19 cellular contexts compared by ENCODE assay signal in the genomic region with DNA sequence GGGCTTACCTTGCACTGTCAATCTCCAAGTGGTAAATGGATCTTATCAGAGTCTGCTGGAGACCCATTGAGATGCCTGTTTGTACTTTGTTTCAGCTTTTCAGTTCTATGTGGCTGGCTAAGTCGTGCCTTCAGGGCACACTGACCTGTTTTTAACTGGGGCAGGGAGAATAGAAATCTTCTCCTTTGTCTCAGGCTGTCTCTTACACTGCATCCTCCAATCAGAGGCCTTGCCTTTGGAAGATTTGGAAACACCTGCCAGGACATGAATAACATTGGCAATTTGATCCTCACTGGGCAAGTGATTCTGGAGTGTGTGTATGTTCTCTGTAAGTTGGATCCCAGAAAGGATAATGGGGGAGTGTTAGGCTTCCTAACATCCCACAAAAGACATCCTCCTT.
"Had no signal": no experiment of that assay in that cellular context is flagged by ENCODE, and none has a peak within 500 bp of the region (broad histone marks: within the 10 kb centered on the region; RNA-seq: fewer than 3 reads in every experiment).

No MANE protein-coding gene starts in this region.

- H3K27ac Mint-ChIP-seq: activated B cell treated with CpG ODN at 0.5 μM for 24 hours; activated T-helper 2 cell treated with anti-CD3 and anti-CD28 coated beads, Interferon-gamma antibody, Interleukin-2, Interleukin-4, amounts not matched to agents 10 μg/mL and 5 μg/mL and 100 μg/mL, durations not matched to agents 14 hours and 24 hours and 36 hours; natural killer cell had no signal

- H3K4me1 Mint-ChIP-seq: activated B cell treated with CpG ODN at 0.5 μM for 24 hours had no signal

- H3K4me3 Mint-ChIP-seq: activated B cell treated with CpG ODN at 0.5 μM for 24 hours, natural killer cell had no signal

- H3K36me3 ChIP-seq: adrenal gland, colonic mucosa, esophagus squamous epithelium, right atrium auricular region, tibial artery, vagina had no signal

- H3K9me3 Mint-ChIP-seq: activated B cell treated with CpG ODN at 0.5 μM for 24 hours; activated T-helper 2 cell treated with anti-CD3 and anti-CD28 coated beads, Interferon-gamma antibody, Interleukin-2, Interleukin-4, amounts not matched to agents 10 μg/mL and 5 μg/mL and 100 μg/mL, durations not matched to agents 14 hours and 24 hours and 36 hours; natural killer cell had no signal

- DNase-seq: activated B cell treated with CpG ODN at 0.5 μM for 24 hours; activated CD4-positive, alpha-beta T cell treated with anti-CD3 and anti-CD28 coated beads, Interleukin-2, amount 50 U/mL, for 1 hour; activated naive CD4-positive, alpha-beta T cell treated with anti-CD3 and anti-CD28 coated beads, Interleukin-2, amount 50 U/mL, for 16 hours; adrenal gland; caudate nucleus; colonic mucosa; esophagus squamous epithelium; foreskin fibroblast; glutamatergic neuron; left colon; mucosa of descending colon; natural killer cell; nucleus accumbens; stimulated activated CD4-positive, alpha-beta T cell treated with anti-CD3 and anti-CD28 coated beads, Interleukin-4, amount 100 ng/mL, for 4 hours; tibial artery had no signal

- H3K36me3 Mint-ChIP-seq: natural killer cell had no signal

- H3K9me3 ChIP-seq: adrenal gland, colonic mucosa, esophagus squamous epithelium, mucosa of descending colon, right atrium auricular region, tibial artery, vagina had no signal

- H3K4me3 ChIP-seq: adrenal gland, colonic mucosa, esophagus squamous epithelium, mucosa of descending colon, right atrium auricular region, skin epidermis, tibial artery, vagina had no signal

- H3K4me1 ChIP-seq: adrenal gland, colonic mucosa, esophagus squamous epithelium, right atrium auricular region, tibial artery, vagina had no signal

- ATAC-seq: left colon, mucosa of descending colon had no signal

- H3K27me3 ChIP-seq: adrenal gland, colonic mucosa, esophagus squamous epithelium, right atrium auricular region, tibial artery, vagina had no signal

- H3K27ac ChIP-seq: adrenal gland, colonic mucosa, esophagus squamous epithelium, right atrium auricular region, skin epidermis, tibial artery, vagina had no signal
